Comparison of ENCODE assay signal across 1 cellular context in genomic region chr21:38119793-38120192, GRCh38.
A peak's percentile ranks its signal among the peaks of the same experiment; 100 is the strongest.
TF ChIP-seq lines count a peak whose summit lies in the region.

No MANE protein-coding gene starts in this region.

TF ChIP-seq in K562, 482 proteins besides CTCF, POLR2A, EP300 and RAD21 (continued from another document):
- TF ChIP-seq MNT (conservative IDR thresholded peaks at IDR 0.05) (0 out of 4 replicates have a peak, but pooled peaks of 1 of the 2 experiments have one; percentile 15), EP400 (IDR thresholded peaks at IDR 0.05) (0 out of 2 replicates have a peak, but pooled peaks have one; percentile 2), ZNF507 (tag; conservative IDR thresholded peaks at IDR 0.05) (peak; percentile 62), ARID1B (IDR thresholded peaks at IDR 0.05) (0 out of 2 replicates have a peak, but pooled peaks have one; percentile 6), GTF2F1 (IDR thresholded peaks at IDR 0.05; ENCODE audit: low read depth, low read length) (no peak), GTF2E2 (tag; IDR thresholded peaks at IDR 0.05) (0 out of 2 replicates have a peak, but pooled peaks have one; percentile 1), TAF9B (IDR thresholded peaks at IDR 0.05; ENCODE audit: partially characterized antibody) (peak; percentile 42)
- TF ChIP-seq, protein P1, sequence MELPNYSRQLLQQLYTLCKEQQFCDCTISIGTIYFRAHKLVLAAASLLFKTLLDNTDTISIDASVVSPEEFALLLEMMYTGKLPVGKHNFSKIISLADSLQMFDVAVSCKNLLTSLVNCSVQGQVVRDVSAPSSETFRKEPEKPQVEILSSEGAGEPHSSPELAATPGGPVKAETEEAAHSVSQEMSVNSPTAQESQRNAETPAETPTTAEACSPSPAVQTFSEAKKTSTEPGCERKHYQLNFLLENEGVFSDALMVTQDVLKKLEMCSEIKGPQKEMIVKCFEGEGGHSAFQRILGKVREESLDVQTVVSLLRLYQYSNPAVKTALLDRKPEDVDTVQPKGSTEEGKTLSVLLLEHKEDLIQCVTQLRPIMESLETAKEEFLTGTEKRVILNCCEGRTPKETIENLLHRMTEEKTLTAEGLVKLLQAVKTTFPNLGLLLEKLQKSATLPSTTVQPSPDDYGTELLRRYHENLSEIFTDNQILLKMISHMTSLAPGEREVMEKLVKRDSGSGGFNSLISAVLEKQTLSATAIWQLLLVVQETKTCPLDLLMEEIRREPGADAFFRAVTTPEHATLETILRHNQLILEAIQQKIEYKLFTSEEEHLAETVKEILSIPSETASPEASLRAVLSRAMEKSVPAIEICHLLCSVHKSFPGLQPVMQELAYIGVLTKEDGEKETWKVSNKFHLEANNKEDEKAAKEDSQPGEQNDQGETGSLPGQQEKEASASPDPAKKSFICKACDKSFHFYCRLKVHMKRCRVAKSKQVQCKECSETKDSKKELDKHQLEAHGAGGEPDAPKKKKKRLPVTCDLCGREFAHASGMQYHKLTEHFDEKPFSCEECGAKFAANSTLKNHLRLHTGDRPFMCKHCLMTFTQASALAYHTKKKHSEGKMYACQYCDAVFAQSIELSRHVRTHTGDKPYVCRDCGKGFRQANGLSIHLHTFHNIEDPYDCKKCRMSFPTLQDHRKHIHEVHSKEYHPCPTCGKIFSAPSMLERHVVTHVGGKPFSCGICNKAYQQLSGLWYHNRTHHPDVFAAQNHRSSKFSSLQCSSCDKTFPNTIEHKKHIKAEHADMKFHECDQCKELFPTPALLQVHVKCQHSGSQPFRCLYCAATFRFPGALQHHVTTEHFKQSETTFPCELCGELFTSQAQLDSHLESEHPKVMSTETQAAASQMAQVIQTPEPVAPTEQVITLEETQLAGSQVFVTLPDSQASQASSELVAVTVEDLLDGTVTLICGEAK (IDR thresholded peaks at IDR 0.05): peak; percentile 25; the same call in 1 of the 2 replicates
- TF ChIP-seq, protein P1 (CRISPR knock-in tag; IDR thresholded peaks at IDR 0.05): no peak
- TF ChIP-seq, protein P2, sequence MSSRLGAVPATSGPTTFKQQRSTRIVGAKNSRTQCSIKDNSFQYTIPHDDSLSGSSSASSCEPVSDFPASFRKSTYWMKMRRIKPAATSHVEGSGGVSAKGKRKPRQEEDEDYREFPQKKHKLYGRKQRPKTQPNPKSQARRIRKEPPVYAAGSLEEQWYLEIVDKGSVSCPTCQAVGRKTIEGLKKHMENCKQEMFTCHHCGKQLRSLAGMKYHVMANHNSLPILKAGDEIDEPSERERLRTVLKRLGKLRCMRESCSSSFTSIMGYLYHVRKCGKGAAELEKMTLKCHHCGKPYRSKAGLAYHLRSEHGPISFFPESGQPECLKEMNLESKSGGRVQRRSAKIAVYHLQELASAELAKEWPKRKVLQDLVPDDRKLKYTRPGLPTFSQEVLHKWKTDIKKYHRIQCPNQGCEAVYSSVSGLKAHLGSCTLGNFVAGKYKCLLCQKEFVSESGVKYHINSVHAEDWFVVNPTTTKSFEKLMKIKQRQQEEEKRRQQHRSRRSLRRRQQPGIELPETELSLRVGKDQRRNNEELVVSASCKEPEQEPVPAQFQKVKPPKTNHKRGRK (tag; IDR thresholded peaks at IDR 0.05): peak; percentile 68
